In genomic region chr9:115063058-115063850, GRCh38 we compare ENCODE assay signal across 18 cellular contexts. TPM values are rescaled to one million over a fixed set of nuclear protein-coding genes. Genes with fewer than 3 reads are reported as not detected.
DNase-seq lines count a peak whose midpoint lies in the region; ATAC-seq and TF ChIP-seq lines count a peak whose summit lies in the region.
"Had no signal": no experiment of that assay in that cellular context is flagged by ENCODE, and none has a peak within 500 bp of the region (broad histone marks: within the 10 kb centered on the region; RNA-seq: fewer than 3 reads in every experiment).

No MANE protein-coding gene starts in this region.

- no peak for ATAC-seq in GM19023 (IDR thresholded peaks at IDR 0.05; ENCODE audit: unreplicated experiment)
- no peak for ATAC-seq in naive thymus-derived CD8-positive, alpha-beta T cell
- ATAC-seq in upper lobe of right lung, result no peak
- ATAC-seq: body of pancreas, Panc1 had no signal

- no peak overlapping the region for H3K4me2 ChIP-seq in trophoblast cell (ENCODE audit: low read length)

- H3K4me1 ChIP-seq in trophoblast cell (ENCODE audit: control insufficient read depth in 1 of 2, insufficient read depth in 2 of 2, low read length in 2 of 2) (peaks cover 6 to 11% of the 10 kb centered on the region in 2 experiments), upper lobe of right lung (no peaks in the 10 kb centered on the region)
- H3K4me1 ChIP-seq: body of pancreas had no signal

- no peaks in the 10 kb centered on the region for H3K4me1 Mint-ChIP-seq in naive thymus-derived CD8-positive, alpha-beta T cell

- H3K23ac ChIP-seq in trophoblast cell (ENCODE audit: low read length), result no peak overlapping the region

- peak overlapping the region; percentile 43 for H4K8ac ChIP-seq in trophoblast cell (ENCODE audit: low read depth, low read length)

- no peak overlapping the region for H3K27ac Mint-ChIP-seq in naive thymus-derived CD8-positive, alpha-beta T cell

- no peaks in the 10 kb centered on the region for H3K36me3 Mint-ChIP-seq in naive thymus-derived CD8-positive, alpha-beta T cell

- H3K36me3 ChIP-seq in trophoblast cell (ENCODE audit: control insufficient read depth in 1 of 2, insufficient read depth in 2 of 2, low read length in 2 of 2), result peaks cover 16 to 25% of the 10 kb centered on the region in 2 experiments
- H3K36me3 ChIP-seq in upper lobe of right lung, result no peaks in the 10 kb centered on the region

- peak overlapping the region; percentile 64 for H3K18ac ChIP-seq in trophoblast cell (ENCODE audit: low read length)

- H3K9me3 Mint-ChIP-seq in naive thymus-derived CD8-positive, alpha-beta T cell, result no peaks in the 10 kb centered on the region

- DNase-seq in AG20443 (ENCODE audit: low spot score) (peak; percentile 73), SW480 (ENCODE audit: low spot score) (peak; percentile 26), fibroblast of peridontal ligament (ENCODE audit: extremely low read depth) (peak; percentile 77), trophoblast cell (no peak), NCI-H82 (lab: John Stamatoyannopoulos, UW) (no peak), upper lobe of right lung (no peak)
- no peak for DNase-seq in naive thymus-derived CD8-positive, alpha-beta T cell
- DNase-seq: activated T-cell treated with anti-CD3 and anti-CD28 coated beads, Interleukin-2, amount 50 U/mL, for 1 hour; body of pancreas; MM.1S; NCI-H345; occipital lobe; stimulated activated CD4-positive, alpha-beta T cell treated with anti-CD3 and anti-CD28 coated beads, Interleukin-4, amount 100 ng/mL, for 1 hour; substantia nigra had no signal

- H2BK12ac ChIP-seq in trophoblast cell (ENCODE audit: low read length), result no peak overlapping the region

- H2AFZ ChIP-seq in trophoblast cell (ENCODE audit: insufficient read depth, low read length, poor library complexity), result peak overlapping the region; percentile 59

- no peak overlapping the region for H3K4me3 ChIP-seq in trophoblast cell (ENCODE audit: low read depth, low read length)
- no peak overlapping the region for H3K4me3 ChIP-seq in upper lobe of right lung
- H3K4me3 ChIP-seq: body of pancreas had no signal

- no peak overlapping the region for H3K9ac ChIP-seq in trophoblast cell (ENCODE audit: low read length)

- no peak overlapping the region for H2BK5ac ChIP-seq in trophoblast cell (ENCODE audit: low read depth, low read length, poor library complexity)

- no peak overlapping the region for H3K4me3 Mint-ChIP-seq in naive thymus-derived CD8-positive, alpha-beta T cell

- no peaks in the 10 kb centered on the region for H3K79me2 ChIP-seq in trophoblast cell (ENCODE audit: control insufficient read depth, insufficient read depth, low read length, poor library complexity)

- H3K79me1 ChIP-seq in trophoblast cell (ENCODE audit: low read length), result peaks cover 4% of the 10 kb centered on the region

- H3K14ac ChIP-seq in trophoblast cell (ENCODE audit: low read length), result peak overlapping the region; percentile 14

- H3K27me3 Mint-ChIP-seq in naive thymus-derived CD8-positive, alpha-beta T cell, result peaks cover 6 to 30% (median 11%) of the 10 kb centered on the region in 5 donors

- peak overlapping the region; percentile 33 for H3K27ac ChIP-seq in trophoblast cell (ENCODE audit: low read depth, low read length)
- no peak overlapping the region for H3K27ac ChIP-seq in upper lobe of right lung
- H3K27ac ChIP-seq: body of pancreas, C4-2B, epithelial cell of prostate had no signal

- H4K12ac ChIP-seq in trophoblast cell (ENCODE audit: low read depth, low read length), result no peak overlapping the region

- H4K91ac ChIP-seq in trophoblast cell (ENCODE audit: low read depth, low read length), result no peak overlapping the region

- H3K27me3 ChIP-seq in trophoblast cell (ENCODE audit: insufficient read depth, low read length) (no peaks in the 10 kb centered on the region), upper lobe of right lung (no peaks in the 10 kb centered on the region)
- H3K27me3 ChIP-seq: body of pancreas had no signal

- peaks cover 4% of the 10 kb centered on the region for H3K9me3 ChIP-seq in trophoblast cell (ENCODE audit: insufficient read depth, low read depth, low read length)
- H3K9me3 ChIP-seq in upper lobe of right lung, result no peaks in the 10 kb centered on the region
- H3K9me3 ChIP-seq: body of pancreas had no signal

- TF ChIP-seq CTCF in upper lobe of right lung (IDR thresholded peaks at IDR 0.05), result no peak

- POLR2A ChIA-PET in naive thymus-derived CD8-positive, alpha-beta T cell (lab: Charles Lee), result no interaction called here

- H2BK120ac ChIP-seq in trophoblast cell (ENCODE audit: insufficient read depth, low read length, poor library complexity), result peak overlapping the region; percentile 58

- intact Hi-C loops in upper lobe of right lung (cut with DNase I), result no loop called here

- no CpG with 5 or more reads among the region's 7 CpGs for WGBS in trophoblast cell (ENCODE audit: extremely low coverage, insufficient coverage, insufficient read length)

- no peak overlapping the region for H3K4ac ChIP-seq in trophoblast cell (ENCODE audit: low read depth, low read length)

- H2AK5ac ChIP-seq in trophoblast cell (ENCODE audit: low read length), result no peak overlapping the region

RNA-seq across cellular contexts. Expression of gene TNC, which starts 54.7 kb away (rescaled TPM):
- 111 and 117 TPM in 2 replicates for polyA plus RNA-seq in trophoblast cell (2013)
- total RNA-seq in naive thymus-derived CD8-positive, alpha-beta T cell, result not detected
- not detected for polyA plus RNA-seq in naive thymus-derived CD8-positive, alpha-beta T cell
- 52.9 TPM for total RNA-seq in upper lobe of right lung

Comparison
In these comparisons a context has a peak if more than half of its experiments do, and no peak if none do; other contexts are left out.
1. DNase-seq: peak in AG20443 (single experiment), SW480 (single experiment) and fibroblast of peridontal ligament (single experiment); none in trophoblast cell (0 of 2), NCI-H82 (single experiment), naive thymus-derived CD8-positive, alpha-beta T cell (0 of 10) and upper lobe of right lung (single experiment).
2. RNA of gene TNC, which starts 54.7 kb away (total RNA-seq): 52.9 TPM in upper lobe of right lung (single experiment); not detected in naive thymus-derived CD8-positive, alpha-beta T cell; every median in the first group is over 10 times any median in the second.